8 cellular contexts compared by ENCODE assay signal in the genomic region with DNA sequence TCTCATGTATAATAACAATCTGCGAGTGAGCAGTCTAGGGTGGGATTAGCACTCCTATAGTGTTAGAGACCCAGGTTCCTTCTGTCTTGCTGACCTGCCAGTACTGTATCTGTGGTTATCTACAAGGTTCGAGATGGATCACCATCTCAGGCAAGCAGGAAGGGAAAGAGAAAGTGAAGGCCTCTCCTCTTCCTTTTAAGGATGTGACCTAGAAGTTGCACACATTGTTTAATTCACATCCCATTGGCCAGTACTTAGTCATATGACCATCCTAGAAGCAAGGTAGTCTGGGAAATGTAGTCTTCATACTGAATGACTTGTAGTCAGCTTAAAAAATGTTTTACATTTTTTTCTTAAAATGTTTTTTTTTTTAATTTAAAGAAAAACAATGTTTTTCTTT.
DNase-seq lines count a peak whose midpoint lies in the region; TF ChIP-seq lines count a peak whose summit lies in the region.

No MANE protein-coding gene starts in this region.

- DNase-seq in AG08395 (ENCODE audit: low spot score) (peak; percentile 70), GM12864 (ENCODE audit: low read depth) (peak; percentile 82), HFF-Myc (ENCODE audit: extremely low read depth, low read depth) (peak; percentile 53), LoVo (ENCODE audit: low spot score) (peak; percentile 35), iPS-NIHi7 (ENCODE audit: extremely low spot score) (peak; percentile 59), 8988T (no peak), amygdala (lab: John Stamatoyannopoulos, UW) (no peak)

- TF ChIP-seq CTCF in GM12864 (IDR thresholded peaks at IDR 0.05; ENCODE audit: low read depth, low read length, missing control alignments) (no peak), HFF-Myc (IDR thresholded peaks at IDR 0.05; ENCODE audit: low read depth, low read length, missing control alignments) (no peak), WI38 (IDR thresholded peaks at IDR 0.05; ENCODE audit: low read depth, low read length) (no peak)

- H3K4me3 ChIP-seq in GM12864 (ENCODE audit: low read depth, low read length) (no peak overlapping the region), HFF-Myc (replicated peaks; ENCODE audit: low read depth, low read length) (no peak overlapping the region), WI38 (ENCODE audit: low read depth, low read length) (peak overlapping the region; percentile 32)

Comparison
In these comparisons a context has a peak if more than half of its experiments do, and no peak if none do; other contexts are left out.
1. DNase-seq: peak in AG08395 (single experiment), GM12864 (single experiment), HFF-Myc (single experiment), LoVo (single experiment) and iPS-NIHi7 (single experiment); none in 8988T (single experiment) and amygdala (0 of 56).